ENCODE assay signal across 2 cellular contexts in genomic region chr13:44894001-44894770, GRCh38.
TF ChIP-seq lines count a peak whose summit lies in the region.

No MANE protein-coding gene starts in this region.

TF ChIP-seq in IMR-90, 13 proteins besides CTCF, POLR2A, EP300 and RAD21:
- no peak for TF ChIP-seq MAZ (IDR thresholded peaks at IDR 0.05; ENCODE audit: borderline replicate concordance, low read depth, low read length)
- TF ChIP-seq BHLHE40 (IDR thresholded peaks at IDR 0.05; ENCODE audit: low read depth, low read length) = no peak
- TF ChIP-seq, protein P1, sequence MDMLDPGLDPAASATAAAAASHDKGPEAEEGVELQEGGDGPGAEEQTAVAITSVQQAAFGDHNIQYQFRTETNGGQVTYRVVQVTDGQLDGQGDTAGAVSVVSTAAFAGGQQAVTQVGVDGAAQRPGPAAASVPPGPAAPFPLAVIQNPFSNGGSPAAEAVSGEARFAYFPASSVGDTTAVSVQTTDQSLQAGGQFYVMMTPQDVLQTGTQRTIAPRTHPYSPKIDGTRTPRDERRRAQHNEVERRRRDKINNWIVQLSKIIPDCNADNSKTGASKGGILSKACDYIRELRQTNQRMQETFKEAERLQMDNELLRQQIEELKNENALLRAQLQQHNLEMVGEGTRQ (IDR thresholded peaks at IDR 0.05; ENCODE audit: low read depth, low read length) = no peak
- no peak for TF ChIP-seq FOS (IDR thresholded peaks at IDR 0.05; ENCODE audit: low read depth, low read length)
- no peak for TF ChIP-seq MXI1 (IDR thresholded peaks at IDR 0.05; ENCODE audit: borderline replicate concordance, low read depth, low read length)
- no peak for TF ChIP-seq NFE2L2 (IDR thresholded peaks at IDR 0.05; ENCODE audit: low read depth, low read length)
- TF ChIP-seq SMC3 (IDR thresholded peaks at IDR 0.05; ENCODE audit: low read depth, low read length) = no peak
- TF ChIP-seq CEBPB (IDR thresholded peaks at IDR 0.05; ENCODE audit: low read depth, low read length) = no peak
- no peak for TF ChIP-seq RFX5 (IDR thresholded peaks at IDR 0.05; ENCODE audit: low read depth, low read length)
- TF ChIP-seq ELK1 (IDR thresholded peaks at IDR 0.05; ENCODE audit: borderline replicate concordance, low read depth, low read length) = no peak
- TF ChIP-seq CHD1 (IDR thresholded peaks at IDR 0.05; ENCODE audit: low read depth, low read length) = no peak
- TF ChIP-seq RCOR1 (IDR thresholded peaks at IDR 0.05; ENCODE audit: insufficient replicate concordance, low read length) = no peak
- no peak for TF ChIP-seq MAFK (IDR thresholded peaks at IDR 0.05; ENCODE audit: low read depth, low read length)
TF ChIP-seq in IMR-90: peak in this region for 0.

TF ChIP-seq in HepG2, 621 proteins besides CTCF, POLR2A, EP300 and RAD21:
- TF ChIP-seq ZNF816 (CRISPR knock-in tag; IDR thresholded peaks at IDR 0.05; ENCODE audit: borderline replicate concordance) (no peak), XRCC5 (optimal IDR thresholded peaks at IDR 0.05; ENCODE audit: low read length) (no peak), HNF4A (CRISPR knock-in tag; IDR thresholded peaks at IDR 0.05) (peak; percentile 31; the same call in 1 of the 2 replicates), ZNF263 (CRISPR knock-in tag; IDR thresholded peaks at IDR 0.05) (0 out of 2 replicates have a peak, but pooled peaks have one; percentile 14), ZFX (CRISPR knock-in tag; IDR thresholded peaks at IDR 0.05; ENCODE audit: low read depth) (peak; percentile 69), ZMYM4 (CRISPR knock-in tag; IDR thresholded peaks at IDR 0.05) (0 out of 2 replicates have a peak, but pooled peaks have one; percentile 7), WIZ (CRISPR knock-in tag; IDR thresholded peaks at IDR 0.05) (no peak), NR2F6 (IDR thresholded peaks at IDR 0.05) (peak; percentile 58), NR2F6 (CRISPR knock-in tag; IDR thresholded peaks at IDR 0.05) (no peak), ZFP41 (CRISPR knock-in tag; IDR thresholded peaks at IDR 0.05; ENCODE audit: borderline replicate concordance) (no peak), RXRA (CRISPR knock-in tag; IDR thresholded peaks at IDR 0.05) (0 out of 2 replicates have a peak, but pooled peaks have one; percentile 20)
- TF ChIP-seq, protein P2, sequence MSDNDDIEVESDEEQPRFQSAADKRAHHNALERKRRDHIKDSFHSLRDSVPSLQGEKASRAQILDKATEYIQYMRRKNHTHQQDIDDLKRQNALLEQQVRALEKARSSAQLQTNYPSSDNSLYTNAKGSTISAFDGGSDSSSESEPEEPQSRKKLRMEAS (IDR thresholded peaks at IDR 0.05) = peak; percentile 18; the same call in 1 of the 2 replicates
- TF ChIP-seq, protein P3, sequence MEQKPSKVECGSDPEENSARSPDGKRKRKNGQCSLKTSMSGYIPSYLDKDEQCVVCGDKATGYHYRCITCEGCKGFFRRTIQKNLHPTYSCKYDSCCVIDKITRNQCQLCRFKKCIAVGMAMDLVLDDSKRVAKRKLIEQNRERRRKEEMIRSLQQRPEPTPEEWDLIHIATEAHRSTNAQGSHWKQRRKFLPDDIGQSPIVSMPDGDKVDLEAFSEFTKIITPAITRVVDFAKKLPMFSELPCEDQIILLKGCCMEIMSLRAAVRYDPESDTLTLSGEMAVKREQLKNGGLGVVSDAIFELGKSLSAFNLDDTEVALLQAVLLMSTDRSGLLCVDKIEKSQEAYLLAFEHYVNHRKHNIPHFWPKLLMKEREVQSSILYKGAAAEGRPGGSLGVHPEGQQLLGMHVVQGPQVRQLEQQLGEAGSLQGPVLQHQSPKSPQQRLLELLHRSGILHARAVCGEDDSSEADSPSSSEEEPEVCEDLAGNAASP (CRISPR knock-in tag; IDR thresholded peaks at IDR 0.05; ENCODE audit: borderline replicate concordance) = peak; percentile 23; the same call in 1 of the 2 replicates
- TF ChIP-seq, protein P4, sequence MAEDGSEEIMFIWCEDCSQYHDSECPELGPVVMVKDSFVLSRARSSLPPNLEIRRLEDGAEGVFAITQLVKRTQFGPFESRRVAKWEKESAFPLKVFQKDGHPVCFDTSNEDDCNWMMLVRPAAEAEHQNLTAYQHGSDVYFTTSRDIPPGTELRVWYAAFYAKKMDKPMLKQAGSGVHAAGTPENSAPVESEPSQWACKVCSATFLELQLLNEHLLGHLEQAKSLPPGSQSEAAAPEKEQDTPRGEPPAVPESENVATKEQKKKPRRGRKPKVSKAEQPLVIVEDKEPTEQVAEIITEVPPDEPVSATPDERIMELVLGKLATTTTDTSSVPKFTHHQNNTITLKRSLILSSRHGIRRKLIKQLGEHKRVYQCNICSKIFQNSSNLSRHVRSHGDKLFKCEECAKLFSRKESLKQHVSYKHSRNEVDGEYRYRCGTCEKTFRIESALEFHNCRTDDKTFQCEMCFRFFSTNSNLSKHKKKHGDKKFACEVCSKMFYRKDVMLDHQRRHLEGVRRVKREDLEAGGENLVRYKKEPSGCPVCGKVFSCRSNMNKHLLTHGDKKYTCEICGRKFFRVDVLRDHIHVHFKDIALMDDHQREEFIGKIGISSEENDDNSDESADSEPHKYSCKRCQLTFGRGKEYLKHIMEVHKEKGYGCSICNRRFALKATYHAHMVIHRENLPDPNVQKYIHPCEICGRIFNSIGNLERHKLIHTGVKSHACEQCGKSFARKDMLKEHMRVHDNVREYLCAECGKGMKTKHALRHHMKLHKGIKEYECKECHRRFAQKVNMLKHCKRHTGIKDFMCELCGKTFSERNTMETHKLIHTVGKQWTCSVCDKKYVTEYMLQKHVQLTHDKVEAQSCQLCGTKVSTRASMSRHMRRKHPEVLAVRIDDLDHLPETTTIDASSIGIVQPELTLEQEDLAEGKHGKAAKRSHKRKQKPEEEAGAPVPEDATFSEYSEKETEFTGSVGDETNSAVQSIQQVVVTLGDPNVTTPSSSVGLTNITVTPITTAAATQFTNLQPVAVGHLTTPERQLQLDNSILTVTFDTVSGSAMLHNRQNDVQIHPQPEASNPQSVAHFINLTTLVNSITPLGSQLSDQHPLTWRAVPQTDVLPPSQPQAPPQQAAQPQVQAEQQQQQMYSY (CRISPR knock-in tag; IDR thresholded peaks at IDR 0.05) = peak; percentile 78; the same call in 1 of the 2 replicates
- TF ChIP-seq, protein P5, sequence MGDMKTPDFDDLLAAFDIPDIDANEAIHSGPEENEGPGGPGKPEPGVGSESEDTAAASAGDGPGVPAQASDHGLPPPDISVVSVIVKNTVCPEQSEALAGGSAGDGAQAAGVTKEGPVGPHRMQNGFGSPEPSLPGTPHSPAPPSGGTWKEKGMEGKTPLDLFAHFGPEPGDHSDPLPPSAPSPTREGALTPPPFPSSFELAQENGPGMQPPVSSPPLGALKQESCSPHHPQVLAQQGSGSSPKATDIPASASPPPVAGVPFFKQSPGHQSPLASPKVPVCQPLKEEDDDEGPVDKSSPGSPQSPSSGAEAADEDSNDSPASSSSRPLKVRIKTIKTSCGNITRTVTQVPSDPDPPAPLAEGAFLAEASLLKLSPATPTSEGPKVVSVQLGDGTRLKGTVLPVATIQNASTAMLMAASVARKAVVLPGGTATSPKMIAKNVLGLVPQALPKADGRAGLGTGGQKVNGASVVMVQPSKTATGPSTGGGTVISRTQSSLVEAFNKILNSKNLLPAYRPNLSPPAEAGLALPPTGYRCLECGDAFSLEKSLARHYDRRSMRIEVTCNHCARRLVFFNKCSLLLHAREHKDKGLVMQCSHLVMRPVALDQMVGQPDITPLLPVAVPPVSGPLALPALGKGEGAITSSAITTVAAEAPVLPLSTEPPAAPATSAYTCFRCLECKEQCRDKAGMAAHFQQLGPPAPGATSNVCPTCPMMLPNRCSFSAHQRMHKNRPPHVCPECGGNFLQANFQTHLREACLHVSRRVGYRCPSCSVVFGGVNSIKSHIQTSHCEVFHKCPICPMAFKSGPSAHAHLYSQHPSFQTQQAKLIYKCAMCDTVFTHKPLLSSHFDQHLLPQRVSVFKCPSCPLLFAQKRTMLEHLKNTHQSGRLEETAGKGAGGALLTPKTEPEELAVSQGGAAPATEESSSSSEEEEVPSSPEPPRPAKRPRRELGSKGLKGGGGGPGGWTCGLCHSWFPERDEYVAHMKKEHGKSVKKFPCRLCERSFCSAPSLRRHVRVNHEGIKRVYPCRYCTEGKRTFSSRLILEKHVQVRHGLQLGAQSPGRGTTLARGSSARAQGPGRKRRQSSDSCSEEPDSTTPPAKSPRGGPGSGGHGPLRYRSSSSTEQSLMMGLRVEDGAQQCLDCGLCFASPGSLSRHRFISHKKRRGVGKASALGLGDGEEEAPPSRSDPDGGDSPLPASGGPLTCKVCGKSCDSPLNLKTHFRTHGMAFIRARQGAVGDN (CRISPR knock-in tag; IDR thresholded peaks at IDR 0.05) = peak; percentile 72
- TF ChIP-seq, protein P6, sequence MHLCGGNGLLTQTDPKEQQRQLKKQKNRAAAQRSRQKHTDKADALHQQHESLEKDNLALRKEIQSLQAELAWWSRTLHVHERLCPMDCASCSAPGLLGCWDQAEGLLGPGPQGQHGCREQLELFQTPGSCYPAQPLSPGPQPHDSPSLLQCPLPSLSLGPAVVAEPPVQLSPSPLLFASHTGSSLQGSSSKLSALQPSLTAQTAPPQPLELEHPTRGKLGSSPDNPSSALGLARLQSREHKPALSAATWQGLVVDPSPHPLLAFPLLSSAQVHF (CRISPR knock-in tag; IDR thresholded peaks at IDR 0.05) = no peak
